ENCODE assay signal across 9 cellular contexts in the genomic region with DNA sequence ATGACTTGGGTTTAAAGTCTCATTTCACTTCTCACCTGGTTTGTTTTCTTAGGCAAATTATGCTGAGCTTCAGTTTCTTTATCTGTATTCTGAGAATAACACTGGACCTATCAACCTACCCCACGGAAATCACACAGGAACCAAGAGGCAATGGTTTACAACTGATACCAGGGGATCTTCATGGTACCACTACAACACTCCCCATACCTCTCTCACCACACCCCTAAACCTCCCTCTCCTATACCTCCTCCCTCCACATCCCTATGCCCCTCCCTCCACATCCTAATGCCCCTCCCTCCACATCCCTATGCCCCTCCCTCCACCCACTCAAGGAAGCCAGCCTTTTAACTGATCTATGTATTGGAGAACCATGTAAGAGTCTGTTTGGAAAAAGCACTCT. TPM values are rescaled to one million over a fixed set of nuclear protein-coding genes. Genes with fewer than 3 reads are reported as not detected.
DNase-seq lines count a peak whose midpoint lies in the region; ATAC-seq and TF ChIP-seq lines count a peak whose summit lies in the region.
"Had no signal": no experiment of that assay in that cellular context is flagged by ENCODE, and none has a peak within 500 bp of the region (broad histone marks: within the 10 kb centered on the region; RNA-seq: fewer than 3 reads in every experiment).

No MANE protein-coding gene starts in this region.

- no peaks in the 10 kb centered on the region for H3K27me3 ChIP-seq in prostate gland (replicated peaks; ENCODE audit: insufficient read depth)

- no peak for TF ChIP-seq POLR2A in prostate gland (IDR thresholded peaks at IDR 0.05)

- intact Hi-C loops in prostate gland (cut with DNase I): no loop called here

- H3K36me3 ChIP-seq in prostate gland: no peaks in the 10 kb centered on the region

- no peak overlapping the region for H3K27ac ChIP-seq in prostate gland

- H3K9me3 ChIP-seq in prostate gland: no peaks in the 10 kb centered on the region

- H3K4me3 ChIP-seq in prostate gland: no peak overlapping the region

- ATAC-seq in GM19351 (IDR thresholded peaks at IDR 0.05; ENCODE audit: unreplicated experiment) (peak; percentile 82), HG03064 (IDR thresholded peaks at IDR 0.05; ENCODE audit: low read depth, unreplicated experiment) (peak; percentile 93)

- in situ Hi-C loops in SK-MEL-5 (cut with HindIII; ENCODE audit: low pct_unique_long_range_greater_than_20kb, low sequenced_read_pairs): no loop called here

- TF ChIP-seq CTCF in prostate gland (IDR thresholded peaks at IDR 0.05): no peak

- 97% methylated on average over 1 of the region's 1 CpG for WGBS in prostate gland

- H3K4me1 ChIP-seq in prostate gland (replicated peaks): no peaks in the 10 kb centered on the region

- DNase-seq in ELR (ENCODE audit: low read depth) (peak; percentile 10), SK-MEL-5 (ENCODE audit: low read depth, low spot score) (peak; percentile 41), DMS 273 (lab: John Stamatoyannopoulos, UW; ENCODE audit: unreplicated experiment) (no peak), middle frontal gyrus (ENCODE audit: extremely low spot score, low spot score) (no peak), Kasumi-1 (lab: John Stamatoyannopoulos, UW) (no peak), prostate gland (ENCODE audit: low spot score) (no peak)
- DNase-seq: naive B cell had no signal

RNA-seq across cellular contexts. Expression of gene FAM204A, which starts 9.9 kb away (rescaled TPM):
- 54.0 and 55.7 TPM in 2 replicates for total RNA-seq in SK-MEL-5 (2014; rRNA removed; shearing (Covaris generic))
- polyA plus RNA-seq in SK-MEL-5 (2015; cell fraction: cytosol; rRNA removed): 24.1 and 29.7 TPM in 2 replicates
- 17.7 and 25.6 TPM in 2 replicates for polyA plus RNA-seq in SK-MEL-5 (2015; cell fraction: nucleus; rRNA removed)
- total RNA-seq in prostate gland: 10 to 100 TPM; 35.8 to 57.2 TPM

Comparison
In these comparisons a context has a peak if more than half of its experiments do, and no peak if none do; other contexts are left out.
1. DNase-seq: peak in ELR (single experiment) and SK-MEL-5 (single experiment); none in DMS 273 (single experiment), middle frontal gyrus (single experiment), Kasumi-1 (0 of 2) and prostate gland (single experiment).